ENCODE assay signal across 24 cellular contexts in genomic region chr12:112340235-112340634, GRCh38.
"Had no signal": no experiment of that assay in that cellular context is flagged by ENCODE, and none has a peak within 500 bp of the region (broad histone marks: within the 10 kb centered on the region; RNA-seq: fewer than 3 reads in every experiment).

No MANE protein-coding gene starts in this region.

- H3K27ac ChIP-seq: brain microvascular endothelial cell, cardiac muscle cell, colonic mucosa, SJSA1 had no signal

- H3K27me3 ChIP-seq: brain microvascular endothelial cell, cardiac muscle cell, colonic mucosa, SJSA1 had no signal

- DNase-seq: activated B cell treated with CpG ODN at 0.5 μM for 24 hours; activated CD4-positive, alpha-beta memory T cell treated with anti-CD3 and anti-CD28 coated beads for 36 hours; activated CD4-positive, alpha-beta T cell treated with anti-CD3 and anti-CD28 coated beads for 1 hour; activated CD4-positive, alpha-beta T cell treated with anti-CD3 and anti-CD28 coated beads, Interleukin-2, amount 10 ng/mL, durations not matched to agents 24 days and 14 days; activated gamma-delta T cell treated with Interleukin-2 at 50 U/mL for 16 hours; activated naive CD4-positive, alpha-beta T cell treated with anti-CD3 and anti-CD28 coated beads, Interleukin-2, amount 10 ng/mL, durations not matched to agents 7 days and 5 days; activated naive CD8-positive, alpha-beta T cell treated with anti-CD3 and anti-CD28 coated beads for 36 hours; activated T-cell treated with anti-CD3 and anti-CD28 coated beads for 4 hours; activated T-cell treated with anti-CD3 and anti-CD28 coated beads, Interleukin-2, amount 50 U/mL, for 72 hours; brain microvascular endothelial cell; colonic mucosa; KG1; NCI-H1092; NCI-H2029 treated with DMSO at 0.1 percent for 48 hours; NCI-H2227 treated with DMSO at 0.1 percent for 48 hours; NCI-H446 treated with DMSO at 0.1 percent for 48 hours; NCI-H524 treated with DMSO at 0.1 percent for 48 hours; NK-92 treated with Interleukin-12 subunit alpha and Interleukin-12 subunit beta, amount 100 ng/mL, for 24 hours; SHP77; SW 1271 had no signal

- H3K4me3 ChIP-seq: cardiac muscle cell, colonic mucosa, SJSA1 had no signal

- H3K27ac Mint-ChIP-seq: activated B cell treated with CpG ODN at 0.5 μM for 24 hours; activated CD4-positive, alpha-beta memory T cell treated with anti-CD3 and anti-CD28 coated beads for 36 hours; activated CD4-positive, alpha-beta T cell treated with anti-CD3 and anti-CD28 coated beads, Interleukin-2, amount 10 ng/mL, durations not matched to agents 24 days and 14 days; activated naive CD4-positive, alpha-beta T cell treated with anti-CD3 and anti-CD28 coated beads, Interleukin-2, amount 10 ng/mL, durations not matched to agents 7 days and 5 days; activated naive CD8-positive, alpha-beta T cell treated with anti-CD3 and anti-CD28 coated beads for 36 hours; activated T-cell treated with anti-CD3 and anti-CD28 coated beads, Interleukin-2, amount 50 U/mL, for 72 hours; activated T-helper 2 cell treated with anti-CD3 and anti-CD28 coated beads, Interferon-gamma antibody, Interleukin-2, Interleukin-4, amounts not matched to agents 10 μg/mL and 5 μg/mL and 100 μg/mL, durations not matched to agents 14 hours and 24 hours and 36 hours had no signal

- H3K36me3 ChIP-seq: brain microvascular endothelial cell, cardiac muscle cell, colonic mucosa, SJSA1 had no signal

- H3K4me3 Mint-ChIP-seq: activated B cell treated with CpG ODN at 0.5 μM for 24 hours; activated CD4-positive, alpha-beta memory T cell treated with anti-CD3 and anti-CD28 coated beads for 36 hours; activated CD4-positive, alpha-beta T cell treated with anti-CD3 and anti-CD28 coated beads, Interleukin-2, amount 10 ng/mL, durations not matched to agents 24 days and 14 days; activated naive CD4-positive, alpha-beta T cell treated with anti-CD3 and anti-CD28 coated beads, Interleukin-2, amount 10 ng/mL, durations not matched to agents 7 days and 5 days; activated naive CD8-positive, alpha-beta T cell treated with anti-CD3 and anti-CD28 coated beads for 36 hours; activated T-cell treated with anti-CD3 and anti-CD28 coated beads, Interleukin-2, amount 50 U/mL, for 72 hours had no signal

- H3K4me1 ChIP-seq: SJSA1 had no signal

- H3K9me3 ChIP-seq: colonic mucosa, SJSA1 had no signal

- H3K27me3 Mint-ChIP-seq: activated B cell treated with CpG ODN at 0.5 μM for 24 hours; activated CD4-positive, alpha-beta memory T cell treated with anti-CD3 and anti-CD28 coated beads for 36 hours; activated CD4-positive, alpha-beta T cell treated with anti-CD3 and anti-CD28 coated beads, Interleukin-2, amount 10 ng/mL, durations not matched to agents 24 days and 14 days; activated naive CD4-positive, alpha-beta T cell treated with anti-CD3 and anti-CD28 coated beads, Interleukin-2, amount 10 ng/mL, durations not matched to agents 7 days and 5 days; activated naive CD8-positive, alpha-beta T cell treated with anti-CD3 and anti-CD28 coated beads for 36 hours had no signal

- ATAC-seq: activated T-cell treated with anti-CD3 and anti-CD28 coated beads, Interleukin-2, amount 50 U/mL, for 72 hours; SK-N-SH treated with all-trans-retinoic acid at 6 μM for 48 hours had no signal

- H3K4me1 Mint-ChIP-seq: activated naive CD4-positive, alpha-beta T cell treated with anti-CD3 and anti-CD28 coated beads, Interleukin-2, amount 10 ng/mL, durations not matched to agents 7 days and 5 days had no signal

- H3K36me3 Mint-ChIP-seq: activated naive CD4-positive, alpha-beta T cell treated with anti-CD3 and anti-CD28 coated beads, Interleukin-2, amount 10 ng/mL, durations not matched to agents 7 days and 5 days had no signal

- H3K9me3 Mint-ChIP-seq: activated B cell treated with CpG ODN at 0.5 μM for 24 hours; activated CD4-positive, alpha-beta memory T cell treated with anti-CD3 and anti-CD28 coated beads for 36 hours; activated CD4-positive, alpha-beta T cell treated with anti-CD3 and anti-CD28 coated beads, Interleukin-2, amount 10 ng/mL, durations not matched to agents 24 days and 14 days; activated naive CD4-positive, alpha-beta T cell treated with anti-CD3 and anti-CD28 coated beads, Interleukin-2, amount 10 ng/mL, durations not matched to agents 7 days and 5 days; activated naive CD8-positive, alpha-beta T cell treated with anti-CD3 and anti-CD28 coated beads for 36 hours; activated T-cell treated with anti-CD3 and anti-CD28 coated beads, Interleukin-2, amount 50 U/mL, for 72 hours; activated T-helper 2 cell treated with anti-CD3 and anti-CD28 coated beads, Interferon-gamma antibody, Interleukin-2, Interleukin-4, amounts not matched to agents 10 μg/mL and 5 μg/mL and 100 μg/mL, durations not matched to agents 14 hours and 24 hours and 36 hours had no signal
